27 cellular contexts compared by ENCODE assay signal in genomic region chr3:52357151-52358080, GRCh38. TPM values are rescaled to one million over a fixed set of nuclear protein-coding genes. Genes with fewer than 3 reads are reported as not detected.
DNase-seq lines count a peak whose midpoint lies in the region; ATAC-seq and TF ChIP-seq lines count a peak whose summit lies in the region.
"Had no signal": no experiment of that assay in that cellular context is flagged by ENCODE, and none has a peak within 500 bp of the region (broad histone marks: within the 10 kb centered on the region; RNA-seq: fewer than 3 reads in every experiment).

No MANE protein-coding gene starts in this region.

- no peak overlapping the region for H3K9ac ChIP-seq in endodermal cell (ENCODE audit: extremely low read depth, low read length, poor library complexity, severe bottlenecking)
- H3K9ac ChIP-seq: BLaER1 had no signal

- H3K4me1 ChIP-seq in osteoblast (ENCODE audit: insufficient read depth, low read length), result no peaks in the 10 kb centered on the region
- H3K4me1 ChIP-seq in endodermal cell (ENCODE audit: control insufficient read depth, insufficient read depth, low read length), result no peaks in the 10 kb centered on the region
- H3K4me1 ChIP-seq: Peyer's patch, SJSA1 had no signal

- no peaks in the 10 kb centered on the region for H3K9me3 Mint-ChIP-seq in CD14-positive monocyte
- no peaks in the 10 kb centered on the region for H3K9me3 Mint-ChIP-seq in central memory CD8-positive, alpha-beta T cell
- H3K9me3 Mint-ChIP-seq in endodermal cell, result no peaks in the 10 kb centered on the region
- H3K9me3 Mint-ChIP-seq: CD4-positive, alpha-beta memory T cell; H9 had no signal

- intact Hi-C loops in CD14-positive monocyte (cut with micrococcal nuclease), result no loop called here

- TF ChIP-seq CTCF in CD14-positive monocyte (IDR thresholded peaks at IDR 0.05), result no peak
- TF ChIP-seq CTCF in osteoblast (IDR thresholded peaks at IDR 0.05; ENCODE audit: extremely low read depth, low read depth, low read length), result no peak
- TF ChIP-seq CTCF in endodermal cell (conservative IDR thresholded peaks at IDR 0.05), result no peak

- H3K27me3 Mint-ChIP-seq in CD14-positive monocyte (ENCODE audit: low read depth in 3 of 3) (peaks cover 0 to 2% (median 0%) of the 10 kb centered on the region in 3 donors), endodermal cell (ENCODE audit: insufficient read depth) (no peaks in the 10 kb centered on the region)
- H3K27me3 Mint-ChIP-seq in central memory CD8-positive, alpha-beta T cell, result no peaks in the 10 kb centered on the region
- H3K27me3 Mint-ChIP-seq: CD4-positive, alpha-beta memory T cell had no signal

- H3K36me3 Mint-ChIP-seq in CD14-positive monocyte (peaks cover 81 to 98% of the 10 kb centered on the region in 2 donors), endodermal cell (ENCODE audit: low read depth) (no peaks in the 10 kb centered on the region)
- peaks cover 22% of the 10 kb centered on the region for H3K36me3 Mint-ChIP-seq in central memory CD8-positive, alpha-beta T cell (ENCODE audit: insufficient read depth)

- H3K27me3 ChIP-seq in osteoblast (ENCODE audit: insufficient read depth, low read length) (no peaks in the 10 kb centered on the region), endodermal cell (ENCODE audit: control insufficient read depth, insufficient read depth, low read length, poor library complexity, severe bottlenecking) (no peaks in the 10 kb centered on the region)
- H3K27me3 ChIP-seq: BLaER1, Peyer's patch, SJSA1 had no signal

- H3K4me1 Mint-ChIP-seq in CD14-positive monocyte (no peaks in the 10 kb centered on the region), endodermal cell (no peaks in the 10 kb centered on the region)
- H3K4me1 Mint-ChIP-seq in central memory CD8-positive, alpha-beta T cell, result no peaks in the 10 kb centered on the region
- H3K4me1 Mint-ChIP-seq: CD4-positive, alpha-beta memory T cell had no signal

- no peak overlapping the region for H3K4me3 ChIP-seq in osteoblast (ENCODE audit: insufficient read depth, low read length)
- H3K4me3 ChIP-seq in endodermal cell (ENCODE audit: low read length), result no peak overlapping the region
- H3K4me3 ChIP-seq: BLaER1, Peyer's patch, SJSA1 had no signal

- no peaks in the 10 kb centered on the region for H3K79me2 ChIP-seq in osteoblast (ENCODE audit: insufficient read depth, low read length)

- H3K4me2 ChIP-seq in osteoblast (ENCODE audit: insufficient read depth, low read length), result no peak overlapping the region
- H3K4me2 ChIP-seq: BLaER1 had no signal

- peak; percentile 50 for DNase-seq in NCI-H82 (lab: John Stamatoyannopoulos, UW)
- DNase-seq in NCI-H82 treated with DMSO at 0.1 percent for 48 hours (lab: John Stamatoyannopoulos, UW; ENCODE audit: unreplicated experiment), result no peak
- peak; percentile 37 for DNase-seq in CD14-positive monocyte (ENCODE audit: low spot score)
- no peak for DNase-seq in central memory CD8-positive, alpha-beta T cell (ENCODE audit: low spot score in 2 of 2)
- DNase-seq in osteoblast (ENCODE audit: insufficient read length, low spot score, missing footprints), result peak; percentile 79
- no peak for DNase-seq in endodermal cell
- no peak for DNase-seq in activated naive CD4-positive, alpha-beta T cell (lab: John Stamatoyannopoulos, UW)
- DNase-seq: ACHN; Calu3; CD4-positive, alpha-beta memory T cell; DMS153; GDM1; H9; KG1; NCI-H1105; NCI-H146; NCI-H2029 treated with DMSO at 0.1 percent for 48 hours; NCI-H226; NCI-H524; NCI-H774; Peyer's patch had no signal

- no peaks in the 10 kb centered on the region for H3K36me3 ChIP-seq in osteoblast (ENCODE audit: insufficient read depth, low read length)
- H3K36me3 ChIP-seq in endodermal cell (ENCODE audit: control insufficient read depth, insufficient read depth, low read length), result no peaks in the 10 kb centered on the region
- H3K36me3 ChIP-seq: SJSA1 had no signal

- no peak overlapping the region for H3K4me3 Mint-ChIP-seq in CD14-positive monocyte
- H3K4me3 Mint-ChIP-seq in central memory CD8-positive, alpha-beta T cell, result no peak overlapping the region
- no peak overlapping the region for H3K4me3 Mint-ChIP-seq in endodermal cell
- H3K4me3 Mint-ChIP-seq: H9 had no signal

- WGBS in endodermal cell (ENCODE audit: insufficient coverage in 1 of 2, insufficient read length in 1 of 2), 2 experiments, result 94 to 98% methylated on average over 16 to 27 of the region's 27 CpGs

- ATAC-seq in central memory CD8-positive, alpha-beta T cell (replicated peaks; ENCODE audit: extremely low read depth, poor library complexity, severe bottlenecking), result no peak
- no peak for ATAC-seq in GM19023 (IDR thresholded peaks at IDR 0.05; ENCODE audit: unreplicated experiment)
- ATAC-seq: HepG2 had no signal

- no peak overlapping the region for H2AFZ ChIP-seq in osteoblast (ENCODE audit: low read length)

- H3K27ac Mint-ChIP-seq in CD14-positive monocyte (peak overlapping the region in 3 of 7 donors; percentile 6 to 58 (median 15)), endodermal cell (no peak overlapping the region)
- H3K27ac Mint-ChIP-seq in central memory CD8-positive, alpha-beta T cell (ENCODE audit: low read depth), result peak overlapping the region; percentile 41
- H3K27ac Mint-ChIP-seq: H9 had no signal

- H4K20me1 ChIP-seq in osteoblast (ENCODE audit: insufficient read depth, low read length), result no peaks in the 10 kb centered on the region
- H4K20me1 ChIP-seq: BLaER1 had no signal

- H3K27ac ChIP-seq in osteoblast (ENCODE audit: low read depth, low read length), result no peak overlapping the region
- H3K27ac ChIP-seq in endodermal cell (ENCODE audit: low read depth, low read length), result no peak overlapping the region
- H3K27ac ChIP-seq: 22Rv1, BLaER1, HL-60, Peyer's patch, SJSA1 had no signal

- no peaks in the 10 kb centered on the region for H3K9me3 ChIP-seq in osteoblast (ENCODE audit: low read depth, low read length)
- no peaks in the 10 kb centered on the region for H3K9me3 ChIP-seq in endodermal cell (ENCODE audit: control insufficient read depth, low read length)
- H3K9me3 ChIP-seq: BLaER1, Peyer's patch, SJSA1 had no signal

RNA-seq across cellular contexts. Expression of gene DNAH1, which starts 41.3 kb away (rescaled TPM):
- under 1 TPM; 0.15 to 0.25 TPM for polyA plus RNA-seq in CD14-positive monocyte
- 8.0 and 8.7 TPM in 2 replicates for total RNA-seq in osteoblast
- 1 to 10 TPM; 4.9 to 5.5 TPM for total RNA-seq in endodermal cell
- polyA plus RNA-seq in endodermal cell (2013, experiment 1 of 2), result 2.8 TPM
- 3.1 TPM for polyA plus RNA-seq in endodermal cell (2013, experiment 2 of 2)

RNA-seq across cellular contexts. Expression of gene BAP1, which starts 52.4 kb away (rescaled TPM):
- 10 to 100 TPM; 11.2 to 12.9 TPM for polyA plus RNA-seq in CD14-positive monocyte
- total RNA-seq in osteoblast, result 65.4 and 72.4 TPM in 2 replicates
- total RNA-seq in endodermal cell, result 100 to 1,000 TPM in 1 of 2 donors, 10 to 100 TPM in 1; 94.5 to 100 TPM
- polyA plus RNA-seq in endodermal cell (2013, experiment 1 of 2), result 80.1 TPM
- polyA plus RNA-seq in endodermal cell (2013, experiment 2 of 2), result 71.0 TPM

RNA-seq across cellular contexts. Expression of gene PHF7, which starts 53.0 kb away (rescaled TPM):
- 1 to 10 TPM; 3.3 to 6.2 TPM for polyA plus RNA-seq in CD14-positive monocyte
- total RNA-seq in osteoblast (8.8 and 10.9 TPM in 2 replicates), endodermal cell (10 to 100 TPM; 10.9 to 12.7 TPM)
- polyA plus RNA-seq in endodermal cell (2013, experiment 1 of 2), result 15.3 TPM
- 17.0 TPM for polyA plus RNA-seq in endodermal cell (2013, experiment 2 of 2)

Comparison
In these comparisons a context has a peak if more than half of its experiments do, and no peak if none do; other contexts are left out.
1. DNase-seq: peak in NCI-H82 (single experiment), CD14-positive monocyte (single experiment) and osteoblast (single experiment); none in NCI-H82 treated with DMSO at 0.1 percent for 48 hours (single experiment), central memory CD8-positive, alpha-beta T cell (0 of 2), endodermal cell (single experiment) and activated naive CD4-positive, alpha-beta T cell (0 of 4).